In genomic region chr16:47578573-47578972, GRCh38 we compare ENCODE assay signal across 26 cellular contexts.
DNase-seq lines count a peak whose midpoint lies in the region; ATAC-seq and TF ChIP-seq lines count a peak whose summit lies in the region.
"Had no signal": no experiment of that assay in that cellular context is flagged by ENCODE, and none has a peak within 500 bp of the region (broad histone marks: within the 10 kb centered on the region; RNA-seq: fewer than 3 reads in every experiment).

No MANE protein-coding gene starts in this region.

- CTCF ChIA-PET in activated naive CD4-positive, alpha-beta T cell treated with anti-CD3 and anti-CD28 coated beads for 36 hours (lab: Charles Lee): interaction anchor here (0.9 kb wide), 1 partner anchor 10 kb away, joined by 3 read pairs; no protein-coding TSS in a partner anchor

- H3K36me3 Mint-ChIP-seq in activated naive CD4-positive, alpha-beta T cell treated with anti-CD3 and anti-CD28 coated beads for 36 hours (ENCODE audit: low read depth): peaks cover 28% of the 10 kb centered on the region
- H3K36me3 Mint-ChIP-seq in type B pancreatic cell: peaks cover 11% of the 10 kb centered on the region

- no peaks in the 10 kb centered on the region for H3K9me3 ChIP-seq in RWPE2 (ENCODE audit: severe bottlenecking)
- H3K9me3 ChIP-seq: SJCRH30, thoracic aorta had no signal

- peak overlapping the region; percentile 60 for H3K27ac Mint-ChIP-seq in activated naive CD4-positive, alpha-beta T cell treated with anti-CD3 and anti-CD28 coated beads for 36 hours
- peak overlapping the region; percentile 27 for H3K27ac Mint-ChIP-seq in type B pancreatic cell
- H3K27ac Mint-ChIP-seq: activated CD8-positive, alpha-beta T cell treated with anti-CD3 and anti-CD28 coated beads, Interleukin-2, amount 10 ng/mL, durations not matched to agents 7 days and 5 days; mesothelial cell of epicardium; T-helper 1 cell treated with Interleukin-12 subunit alpha and Interleukin-12 subunit beta and Interleukin-4 antibody, amounts not matched to agents 30 μg/mL and 1 μg/mL, for 36 hours had no signal

- H3K4me1 Mint-ChIP-seq in activated naive CD4-positive, alpha-beta T cell treated with anti-CD3 and anti-CD28 coated beads for 36 hours (ENCODE audit: low read depth): peaks cover 43% of the 10 kb centered on the region
- peaks cover 4% of the 10 kb centered on the region for H3K4me1 Mint-ChIP-seq in type B pancreatic cell (ENCODE audit: unreplicated experiment)
- H3K4me1 Mint-ChIP-seq: mesothelial cell of epicardium had no signal

- no peaks in the 10 kb centered on the region for H3K9me3 Mint-ChIP-seq in activated naive CD4-positive, alpha-beta T cell treated with anti-CD3 and anti-CD28 coated beads for 36 hours
- no peaks in the 10 kb centered on the region for H3K9me3 Mint-ChIP-seq in type B pancreatic cell
- H3K9me3 Mint-ChIP-seq: effector memory CD8-positive, alpha-beta T cell; mesothelial cell of epicardium had no signal

- no peaks in the 10 kb centered on the region for H3K27me3 ChIP-seq in RWPE2 (ENCODE audit: insufficient read depth, poor library complexity, severe bottlenecking)
- H3K27me3 ChIP-seq: SJCRH30 had no signal

- no peak overlapping the region for H3K27ac ChIP-seq in RWPE2 (ENCODE audit: poor library complexity, severe bottlenecking)
- H3K27ac ChIP-seq: A549, C4-2B, SJCRH30, thoracic aorta, WERI-Rb-1 had no signal

- ATAC-seq in RWPE2 (ENCODE audit: low read depth) (peak; percentile 44; the same call in 1 of the 3 replicates), GM21576 (IDR thresholded peaks at IDR 0.05; ENCODE audit: unreplicated experiment) (no peak), HG03280 (IDR thresholded peaks at IDR 0.05; ENCODE audit: unreplicated experiment) (no peak)
- ATAC-seq: A549; activated CD8-positive, alpha-beta T cell treated with anti-CD3 and anti-CD28 coated beads, Interleukin-2, amount 10 ng/mL, durations not matched to agents 7 days and 5 days; effector memory CD8-positive, alpha-beta T cell; left cardiac atrium had no signal

- intact Hi-C loops in activated naive CD4-positive, alpha-beta T cell treated with anti-CD3 and anti-CD28 coated beads for 36 hours (cut with micrococcal nuclease): loop anchor here (1.0 to 10.0 kb wide), 6 partner anchors 40 to 754 kb away; partner anchors contain the start of gene NETO2

- H3K36me3 ChIP-seq in RWPE2 (ENCODE audit: low read depth): peaks cover 23% of the 10 kb centered on the region
- H3K36me3 ChIP-seq: SJCRH30, thoracic aorta, WERI-Rb-1 had no signal

- DNase-seq in activated naive CD4-positive, alpha-beta T cell treated with anti-CD3 and anti-CD28 coated beads for 36 hours: no peak
- no peak for DNase-seq in activated naive CD4-positive, alpha-beta T cell treated with Interleukin-2 at 50 U/mL for 16 hours
- DNase-seq in RWPE2 (ENCODE audit: low spot score) (no peak), fibroblast of mammary gland (ENCODE audit: low read depth) (peak; percentile 9), type B pancreatic cell (ENCODE audit: extremely low spot score, unreplicated experiment) (no peak), Ammon's horn (ENCODE audit: low spot score) (no peak)
- DNase-seq: activated CD8-positive, alpha-beta T cell treated with anti-CD3 and anti-CD28 coated beads, Interleukin-2, amount 10 ng/mL, durations not matched to agents 7 days and 5 days; activated T-cell treated with anti-CD3 and anti-CD28 coated beads, Interleukin-2, amount 50 U/mL, for 48 hours; cerebellar nuclear complex; DMS153; effector memory CD8-positive, alpha-beta T cell; GOT3; KG1; left cardiac atrium; NCI-H1092 treated with DMSO at 0.1 percent for 48 hours; NCI-H526; SJCRH30; stimulated activated CD8-positive, alpha-beta memory T cell treated with anti-CD3 and anti-CD28 coated beads, Interleukin-4, amount 100 ng/mL, for 48 hours; WERI-Rb-1 had no signal

- H3K27me3 Mint-ChIP-seq in activated naive CD4-positive, alpha-beta T cell treated with anti-CD3 and anti-CD28 coated beads for 36 hours (ENCODE audit: low read depth): no peaks in the 10 kb centered on the region
- no peaks in the 10 kb centered on the region for H3K27me3 Mint-ChIP-seq in type B pancreatic cell
- H3K27me3 Mint-ChIP-seq: effector memory CD8-positive, alpha-beta T cell had no signal

- no peak for TF ChIP-seq CTCF in RWPE2 (IDR thresholded peaks at IDR 0.05; ENCODE audit: poor library complexity, severe bottlenecking)
- no peak for TF ChIP-seq CTCF in fibroblast of mammary gland (conservative IDR thresholded peaks at IDR 0.05; ENCODE audit: control insufficient read depth, insufficient read depth, low read depth, low read length)
- no peak for TF ChIP-seq CTCF in type B pancreatic cell (conservative IDR thresholded peaks at IDR 0.05)

- H3K4me3 Mint-ChIP-seq in activated naive CD4-positive, alpha-beta T cell treated with anti-CD3 and anti-CD28 coated beads for 36 hours: no peak overlapping the region
- no peak overlapping the region for H3K4me3 Mint-ChIP-seq in type B pancreatic cell
- H3K4me3 Mint-ChIP-seq: activated CD8-positive, alpha-beta T cell treated with anti-CD3 and anti-CD28 coated beads, Interleukin-2, amount 10 ng/mL, durations not matched to agents 7 days and 5 days; effector memory CD8-positive, alpha-beta T cell; mesothelial cell of epicardium; T-helper 1 cell treated with Interleukin-12 subunit alpha and Interleukin-12 subunit beta and Interleukin-4 antibody, amounts not matched to agents 30 μg/mL and 1 μg/mL, for 36 hours had no signal

- peaks cover 13% of the 10 kb centered on the region for H3K4me1 ChIP-seq in RWPE2 (ENCODE audit: insufficient read depth, poor library complexity, severe bottlenecking)
- H3K4me1 ChIP-seq: A549, SJCRH30 had no signal

- H3K4me3 ChIP-seq in RWPE2 (ENCODE audit: severe bottlenecking) (no peak overlapping the region), fibroblast of mammary gland (ENCODE audit: control insufficient read depth, low read depth, low read length) (no peak overlapping the region)
- H3K4me3 ChIP-seq: A549, SJCRH30, thoracic aorta had no signal
